In the genomic region with DNA sequence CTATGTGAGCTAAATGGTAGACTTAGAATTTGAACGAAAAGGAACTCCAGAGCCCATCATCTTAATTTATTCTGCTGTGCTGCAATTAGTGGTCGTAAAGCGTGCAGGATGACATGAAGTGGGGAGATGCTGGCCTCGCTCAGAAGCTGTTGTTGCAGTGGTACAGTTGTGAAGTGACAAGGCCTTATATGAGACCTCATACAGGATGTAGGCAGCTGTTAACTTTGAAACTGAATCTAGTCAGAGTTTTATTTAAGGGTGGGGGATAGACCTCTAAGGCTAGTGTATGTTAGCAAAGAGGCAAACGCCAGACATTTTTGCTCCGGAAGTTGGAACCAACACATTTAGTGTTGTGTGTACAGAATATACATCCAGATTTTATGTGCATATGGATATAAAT, we compare ENCODE assay signal across 16 cellular contexts. TPM values are rescaled to one million over a fixed set of nuclear protein-coding genes. Genes with fewer than 3 reads are reported as not detected.
A peak's percentile ranks its signal among the peaks of the same experiment; 100 is the strongest.
DNase-seq lines count a peak whose midpoint lies in the region; ATAC-seq and TF ChIP-seq lines count a peak whose summit lies in the region.
"Had no signal": no experiment of that assay in that cellular context is flagged by ENCODE, and none has a peak within 500 bp of the region (broad histone marks: within the 10 kb centered on the region; RNA-seq: fewer than 3 reads in every experiment).

No MANE protein-coding gene starts in this region.

- H3K79me2 ChIP-seq in ACC112 (ENCODE audit: control insufficient read depth, insufficient read depth, low read length, unreplicated experiment) (peaks cover 79% of the 10 kb centered on the region), osteoblast (ENCODE audit: insufficient read depth, low read length) (peaks cover 92% of the 10 kb centered on the region), GM23338 (replicated peaks; ENCODE audit: insufficient read depth) (peaks cover 79% of the 10 kb centered on the region)

- H3K36me3 ChIP-seq in ACC112 (ENCODE audit: insufficient read depth, low read length) (peaks cover 18% of the 10 kb centered on the region; the same call in 1 of the 2 replicates), osteoblast (ENCODE audit: insufficient read depth, low read length) (peaks cover 12% of the 10 kb centered on the region), GM23338 (ENCODE audit: insufficient read depth) (peaks cover 13% of the 10 kb centered on the region; the same call in 1 of the 2 replicates)

- no peak overlapping the region for H2AFZ ChIP-seq in ACC112 (ENCODE audit: low read length, unreplicated experiment)
- no peak overlapping the region for H2AFZ ChIP-seq in osteoblast (ENCODE audit: low read length)
- H2AFZ ChIP-seq in GM23338: no peak overlapping the region
- H2AFZ ChIP-seq: parathyroid adenoma had no signal

- H3K9me3 Mint-ChIP-seq in HFFc6 (no peaks in the 10 kb centered on the region), endothelial cell (ENCODE audit: unreplicated experiment) (no peaks in the 10 kb centered on the region), GM23338 (no peaks in the 10 kb centered on the region; the same call in 2 of the 3 replicates)
- H3K9me3 Mint-ChIP-seq: activated T-helper 1 cell treated with anti-CD3 and anti-CD28 coated beads, Interleukin-12 subunit alpha, Interleukin-12 subunit beta, Interleukin-2, Interleukin-4 antibody, amounts not matched to agents 30 ng/mL and 10 ng/mL and 1 ng/mL, durations not matched to agents 14 hours and 24 hours and 36 hours had no signal

- H3F3A ChIP-seq in GM23338 (replicated peaks; ENCODE audit: low read depth): no peaks in the 10 kb centered on the region

- H3K9me3 ChIP-seq in osteoblast (ENCODE audit: low read depth, low read length): no peaks in the 10 kb centered on the region

- H3K4me3 Mint-ChIP-seq in HFFc6 (no peak overlapping the region), endothelial cell (ENCODE audit: unreplicated experiment) (no peak overlapping the region), GM23338 (no peak overlapping the region)
- H3K4me3 Mint-ChIP-seq: activated T-helper 1 cell treated with anti-CD3 and anti-CD28 coated beads, Interleukin-12 subunit alpha, Interleukin-12 subunit beta, Interleukin-2, Interleukin-4 antibody, amounts not matched to agents 30 ng/mL and 10 ng/mL and 1 ng/mL, durations not matched to agents 14 hours and 24 hours and 36 hours had no signal

- no peak for TF ChIP-seq CTCF in HFFc6 (IDR thresholded peaks at IDR 0.05)
- TF ChIP-seq CTCF in endothelial cell (IDR thresholded peaks at IDR 0.05; ENCODE audit: unreplicated experiment): no peak
- TF ChIP-seq CTCF in osteoblast (IDR thresholded peaks at IDR 0.05; ENCODE audit: extremely low read depth, low read depth, low read length): no peak
- no peak for TF ChIP-seq CTCF in GM23338 (conservative IDR thresholded peaks at IDR 0.05; ENCODE audit: low read depth in 2 of 2)

- peaks cover 10% of the 10 kb centered on the region for H4K20me1 ChIP-seq in osteoblast (ENCODE audit: insufficient read depth, low read length)
- no peaks in the 10 kb centered on the region; the same call in 1 of the 2 replicates for H4K20me1 ChIP-seq in GM23338 (replicated peaks; ENCODE audit: insufficient read depth)

- H3K27me3 Mint-ChIP-seq in HFFc6 (ENCODE audit: insufficient read depth): 0 out of 2 replicates have a peak, but pooled peaks cover 6% of the 10 kb centered on the region
- H3K27me3 Mint-ChIP-seq in endothelial cell (ENCODE audit: unreplicated experiment): peaks cover 2% of the 10 kb centered on the region
- peaks cover 8% of the 10 kb centered on the region for H3K27me3 Mint-ChIP-seq in GM23338 (ENCODE audit: insufficient read depth, low read depth, poor library complexity)

- H3K4me1 ChIP-seq in ACC112 (ENCODE audit: control insufficient read depth, insufficient read depth, low read length, unreplicated experiment) (peaks cover 56% of the 10 kb centered on the region), osteoblast (ENCODE audit: insufficient read depth, low read length) (peaks cover 50% of the 10 kb centered on the region), GM23338 (ENCODE audit: insufficient read depth) (peaks cover 38% of the 10 kb centered on the region)

- H3K27me3 ChIP-seq in ACC112 (ENCODE audit: insufficient read depth, low read length) (no peaks in the 10 kb centered on the region), osteoblast (ENCODE audit: insufficient read depth, low read length) (no peaks in the 10 kb centered on the region), GM23338 (ENCODE audit: insufficient read depth) (no peaks in the 10 kb centered on the region)
- H3K27me3 ChIP-seq: cardiac muscle cell had no signal

- H3K27ac ChIP-seq in ACC112 (ENCODE audit: low read depth, low read length) (peak overlapping the region; percentile 20; the same call in 1 of the 2 replicates), osteoblast (ENCODE audit: low read depth, low read length) (peak overlapping the region; percentile 46), GM23338 (ENCODE audit: low read depth) (no peak overlapping the region)
- H3K27ac ChIP-seq: cardiac muscle cell, parathyroid adenoma had no signal

- H3K27ac Mint-ChIP-seq in HFFc6 (peak overlapping the region; percentile 58; the same call in 1 of the 2 replicates), endothelial cell (ENCODE audit: unreplicated experiment) (peak overlapping the region; percentile 21), GM23338 (no peak overlapping the region)
- H3K27ac Mint-ChIP-seq: activated T-helper 1 cell treated with anti-CD3 and anti-CD28 coated beads, Interleukin-12 subunit alpha, Interleukin-12 subunit beta, Interleukin-2, Interleukin-4 antibody, amounts not matched to agents 30 ng/mL and 10 ng/mL and 1 ng/mL, durations not matched to agents 14 hours and 24 hours and 36 hours had no signal

- ATAC-seq in GM21360 (IDR thresholded peaks at IDR 0.05; ENCODE audit: unreplicated experiment) (no peak), GM23338 (no peak), HG03342 (IDR thresholded peaks at IDR 0.05; ENCODE audit: unreplicated experiment) (no peak)
- ATAC-seq: GM12878 had no signal

- H3K4me1 Mint-ChIP-seq in HFFc6 (ENCODE audit: low read depth): peaks cover 79% of the 10 kb centered on the region
- H3K4me1 Mint-ChIP-seq in endothelial cell (ENCODE audit: unreplicated experiment): peaks cover 42% of the 10 kb centered on the region
- peaks cover 38% of the 10 kb centered on the region for H3K4me1 Mint-ChIP-seq in GM23338

- H3K4me2 ChIP-seq in osteoblast (ENCODE audit: insufficient read depth, low read length) (peak overlapping the region; percentile 9), GM23338 (no peak overlapping the region)

- H3K36me3 Mint-ChIP-seq in HFFc6 (ENCODE audit: low read depth) (peaks cover 19% of the 10 kb centered on the region), endothelial cell (ENCODE audit: low read depth, unreplicated experiment) (peaks cover 26% of the 10 kb centered on the region), GM23338 (ENCODE audit: low read depth) (peaks cover 31% of the 10 kb centered on the region)

- DNase-seq in HFFc6 (no peak), endothelial cell (ENCODE audit: low spot score) (no peak), osteoblast (ENCODE audit: insufficient read length, low spot score, missing footprints) (no peak), GM23338 (ENCODE audit: low spot score) (no peak), NCI-H2107 treated with DMSO at 0.1 percent for 48 hours (lab: John Stamatoyannopoulos, UW; ENCODE audit: unreplicated experiment) (no peak)
- DNase-seq: DND-41, NCI-H1048, SW 1271 had no signal

- H3K4me3 ChIP-seq in ACC112 (ENCODE audit: low read depth, low read length): no peak overlapping the region
- H3K4me3 ChIP-seq in osteoblast (ENCODE audit: insufficient read depth, low read length): no peak overlapping the region
- H3K4me3 ChIP-seq in GM23338: no peak overlapping the region
- H3K4me3 ChIP-seq: cardiac muscle cell, GM12878, lung had no signal

- H3K9me2 ChIP-seq in GM23338 (ENCODE audit: insufficient read depth): no peaks in the 10 kb centered on the region

TF ChIP-seq in GM23338, 12 proteins besides CTCF, POLR2A, EP300 and RAD21 (continues in another document):
- TF ChIP-seq NANOG (IDR thresholded peaks at IDR 0.05; ENCODE audit: borderline replicate concordance) (no peak), ETS1 (IDR thresholded peaks at IDR 0.05) (no peak), JUNB (IDR thresholded peaks at IDR 0.05; ENCODE audit: unreplicated experiment) (no peak)

RNA-seq across cellular contexts. Expression of gene KLF3, which starts 13.5 kb away (rescaled TPM):
- total RNA-seq in HFFc6 (2021; fragmentation: NEBNext Ultra II Directional; extraction: Animal tissue kit (Norgen Biotek cat#: 25700)): 10 to 100 TPM; 10.7 to 17.1 (median 14.0) TPM
- 73.4 TPM for total RNA-seq in endothelial cell (ENCODE audit: unreplicated experiment)
- 25.3 and 27.7 TPM in 2 replicates for total RNA-seq in osteoblast
- total RNA-seq in GM23338 (2014; rRNA removed; shearing (Covaris generic)): 16.5 and 19.2 TPM in 2 replicates
- 14.1 and 15.0 TPM in 2 replicates for polyA plus RNA-seq in GM23338 (2016; fragmentation: Nextera tagmentation; extraction: Ambion mirVana)
